Comparison of ENCODE assay signal across 7 cellular contexts in the genomic region with DNA sequence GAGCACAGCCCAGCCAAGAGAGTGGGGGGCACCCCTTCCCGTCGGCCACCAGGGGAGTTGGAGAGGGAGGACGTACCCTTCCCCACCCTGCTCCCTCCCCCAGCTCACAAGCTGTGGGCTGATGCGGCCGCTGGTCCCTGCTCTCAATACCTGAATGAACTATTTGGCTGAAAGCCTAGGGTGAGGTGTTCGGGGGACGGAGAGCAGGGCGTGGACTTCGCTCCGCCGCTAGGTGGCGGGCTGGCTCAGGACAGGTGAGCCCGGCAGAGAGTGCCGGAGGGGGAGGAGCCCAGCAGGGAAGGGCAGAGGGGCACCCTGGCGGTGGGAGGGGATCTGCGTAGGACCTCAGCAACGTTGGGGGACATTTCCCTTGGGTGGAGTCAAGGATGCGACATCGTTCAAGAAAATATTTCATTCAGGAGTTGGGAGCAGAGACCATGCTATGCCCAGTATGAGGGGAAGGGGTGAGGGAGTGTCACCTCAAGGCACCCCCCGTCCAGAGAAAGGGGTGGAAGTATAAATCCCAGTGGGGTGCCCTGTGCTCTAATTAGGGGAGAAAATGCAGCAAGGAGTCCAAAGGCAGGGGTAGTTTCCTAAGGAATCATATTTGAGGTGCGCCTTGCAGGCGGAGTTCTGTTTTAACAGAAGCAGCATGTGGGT. TPM values are rescaled to one million over a fixed set of nuclear protein-coding genes. Genes with fewer than 3 reads are reported as not detected.
DNase-seq lines count a peak whose midpoint lies in the region; ATAC-seq and TF ChIP-seq lines count a peak whose summit lies in the region.

No MANE protein-coding gene starts in this region.

- peaks cover 10% of the 10 kb centered on the region for H3K27me3 ChIP-seq in adrenal gland

- DNase-seq in GM13977 (ENCODE audit: low spot score), result peak; percentile 88
- peak; percentile 82 for DNase-seq in LoVo (ENCODE audit: low spot score)
- no peak for DNase-seq in SK-N-MC (ENCODE audit: low read depth, low spot score)
- peak in 3 of 7 donors; percentile 30 to 65 (median 44) for DNase-seq in adrenal gland
- peak; percentile 95 for DNase-seq in iPS-NIHi11 (ENCODE audit: low spot score)
- DNase-seq in stimulated activated CD4-positive, alpha-beta T cell treated with anti-CD3 and anti-CD28 coated beads, Interleukin-4, amount 100 ng/mL, for 4 hours, result peak; percentile 66 to 67

- H3K27ac ChIP-seq in SK-N-MC, result no peak overlapping the region
- no peak overlapping the region for H3K27ac ChIP-seq in adrenal gland

- in situ Hi-C loops in GM13977 (cut with MboI; ENCODE audit: low pct_unique_long_range_greater_than_20kb, low sequenced_read_pairs, unreplicated experiment), result no loop called here

- no peaks in the 10 kb centered on the region for H3K4me1 ChIP-seq in adrenal gland (replicated peaks in 1 of 2)

- H3K4me3 ChIP-seq in SK-N-MC (peak overlapping the region; percentile 50), adrenal gland (no peak overlapping the region)

- no peak for TF ChIP-seq POLR2A in adrenal gland (IDR thresholded peaks at IDR 0.05)

- intact Hi-C loops in adrenal gland (cut with DNase I), result no loop called here

- WGBS in adrenal gland, 4 donors, result 9 to 15% (median 10%) methylated on average over 20 to 22 of the region's 22 CpGs

- ATAC-seq in HG03439 (IDR thresholded peaks at IDR 0.05; ENCODE audit: unreplicated experiment), result no peak

- H3K9me3 ChIP-seq in SK-N-MC (ENCODE audit: low read depth, low read length), result no peaks in the 10 kb centered on the region
- no peaks in the 10 kb centered on the region for H3K9me3 ChIP-seq in adrenal gland (replicated peaks in 1 of 3)

- TF ChIP-seq CTCF in GM13977 (IDR thresholded peaks at IDR 0.05; ENCODE audit: extremely low read depth, insufficient read depth, missing control alignments), result peak; percentile 98
- TF ChIP-seq CTCF in adrenal gland (IDR thresholded peaks at IDR 0.05), result peak; percentile 9 to 61 (median 46)

- no peak overlapping the region for H3K9ac ChIP-seq in SK-N-MC (ENCODE audit: insufficient read length)

- no peaks in the 10 kb centered on the region for H3K36me3 ChIP-seq in SK-N-MC (ENCODE audit: insufficient read depth, low read length)
- no peaks in the 10 kb centered on the region for H3K36me3 ChIP-seq in adrenal gland (replicated peaks in 1 of 2)

RNA-seq across cellular contexts. Expression of a gene that starts 12.0 kb away (rescaled TPM):
- total RNA-seq in adrenal gland, result 1 to 10 TPM in 2 of 8 donors, under 1 TPM in 4, not detected in 2; 0.39 to 3.0 (median 0.99) TPM
- 1 to 10 TPM in 2 of 3 donors, under 1 TPM in 1; 0.16 to 1.9 (median 1.6) TPM for polyA plus RNA-seq in adrenal gland

RNA-seq across cellular contexts. Expression of a gene that starts 18.7 kb away (rescaled TPM):
- total RNA-seq in adrenal gland, result 1 to 10 TPM in 1 of 8 donors, under 1 TPM in 5, not detected in 2; 0.70 to 3.6 (median 0.80) TPM
- 1 to 10 TPM in 2 of 3 donors, not detected in 1; 3.1 to 3.4 TPM for polyA plus RNA-seq in adrenal gland

RNA-seq across cellular contexts. Expression of a gene that starts 18.9 kb away (rescaled TPM):
- 100 to 1,000 TPM; 165 to 327 (median 258) TPM for total RNA-seq in adrenal gland
- polyA plus RNA-seq in adrenal gland, result 100 to 1,000 TPM; 108 to 357 (median 189) TPM

RNA-seq across cellular contexts. Expression of a gene that starts 57.9 kb away (rescaled TPM):
- total RNA-seq in adrenal gland, result under 1 TPM in 1 of 8 donors, not detected in 7; 0.39 TPM
- under 1 TPM in 1 of 3 donors, not detected in 2; 0.72 TPM for polyA plus RNA-seq in adrenal gland
